ENCODE assay signal across 8 cellular contexts in the genomic region with DNA sequence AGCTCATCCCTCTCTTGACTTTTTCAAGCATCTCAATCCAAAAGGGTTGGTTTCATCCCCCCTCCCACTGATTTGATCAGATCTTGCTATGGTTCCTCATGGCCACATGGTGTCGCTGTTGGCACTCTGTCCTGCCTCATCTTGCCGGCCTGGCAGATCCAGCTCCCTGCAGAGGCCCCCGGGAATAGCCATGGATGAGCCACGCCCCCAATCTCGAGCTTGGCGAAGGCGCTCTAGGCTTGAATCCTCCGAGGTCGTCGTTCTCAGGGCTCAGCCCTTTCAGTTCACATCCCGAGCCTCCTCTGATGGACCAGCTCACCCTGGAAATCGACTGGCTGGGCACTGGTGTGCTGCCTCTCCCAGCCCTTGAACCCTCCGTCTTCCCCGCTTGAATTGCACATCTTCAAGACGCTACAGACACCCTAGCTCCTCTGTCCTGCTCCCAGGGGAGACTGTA.
DNase-seq lines count a peak whose midpoint lies in the region; ATAC-seq and FAIRE-seq lines count a peak whose summit lies in the region.

No MANE protein-coding gene starts in this region.

- intact Hi-C loops in sciatic nerve (cut with DNase I), result no loop called here

- no peak for FAIRE-seq in HTR-8/SVneo (lab: Jason Lieb, UNC)

- DNase-seq in ELF-1 (ENCODE audit: low read depth, low spot score), result peak; percentile 91
- peak; percentile 72 for DNase-seq in HTR-8/SVneo (ENCODE audit: insufficient read length, low spot score)
- DNase-seq in NCI-H748 treated with DMSO at 0.1 percent for 48 hours (lab: John Stamatoyannopoulos, UW), result peak; percentile 74
- peak; percentile 88 for DNase-seq in astrocyte of the hippocampus (ENCODE audit: low read depth, low spot score)
- DNase-seq in hypothalamus (lab: John Stamatoyannopoulos, UW), result peak; percentile 0 to 75 (median 44)
- peak; percentile 90 for DNase-seq in sciatic nerve (ENCODE audit: low spot score)

- ATAC-seq in sciatic nerve (peak; percentile 97), HG03025 (IDR thresholded peaks at IDR 0.05; ENCODE audit: low FRiP score, unreplicated experiment) (no peak), HG03521 (IDR thresholded peaks at IDR 0.05; ENCODE audit: unreplicated experiment) (no peak)
